Comparison of ENCODE assay signal across 22 cellular contexts in the genomic region with DNA sequence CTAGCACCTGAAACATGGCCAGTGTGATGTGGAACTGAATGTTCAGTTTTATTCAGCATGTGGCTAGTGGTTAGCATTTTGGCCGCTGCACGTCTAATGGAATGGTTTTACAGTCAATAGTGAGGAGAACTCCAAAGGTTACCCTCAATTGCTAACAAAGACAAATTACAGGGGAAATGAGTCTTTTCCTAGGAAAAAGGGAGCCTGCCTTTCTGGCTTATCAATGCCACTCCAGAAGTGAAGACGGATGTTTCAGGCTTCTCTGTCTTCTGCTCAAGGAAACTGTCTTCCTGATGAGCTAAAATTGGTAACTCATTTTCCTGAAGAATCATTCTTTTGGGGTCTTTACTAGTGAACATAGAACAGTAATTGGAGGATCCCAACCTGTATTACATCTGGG.
"Had no signal": no experiment of that assay in that cellular context is flagged by ENCODE, and none has a peak within 500 bp of the region (broad histone marks: within the 10 kb centered on the region; RNA-seq: fewer than 3 reads in every experiment).

No MANE protein-coding gene starts in this region.

- ATAC-seq: heart left ventricle had no signal

- DNase-seq: activated CD4-positive, alpha-beta T cell treated with anti-CD3 and anti-CD28 coated beads for 1 hour; dorsolateral prefrontal cortex; foreskin fibroblast; heart left ventricle; hypothalamus; nephron progenitor cell; ovary; right lobe of liver; stimulated activated CD4-positive, alpha-beta T cell treated with anti-CD3 and anti-CD28 coated beads, Interleukin-12 subunit alpha, Interleukin-12 subunit beta, amount 100 ng/mL, for 4 hours; stimulated activated CD4-positive, alpha-beta T cell treated with anti-CD3 and anti-CD28 coated beads, Interleukin-4, amount 100 ng/mL, for 1 hour; stimulated activated naive CD8-positive, alpha-beta T cell treated with anti-CD3 and anti-CD28 coated beads, Interleukin-15, Interleukin-2, amounts not matched to agents 100 U/mL and 50 U/mL, for 24 hours; T-helper 9 cell had no signal

- H3K4me1 ChIP-seq: ascending aorta had no signal

- H3K4me3 Mint-ChIP-seq: activated CD4-positive, alpha-beta memory T cell treated with anti-CD3 and anti-CD28 coated beads, Interleukin-2, amount 10 ng/mL, durations not matched to agents 7 days and 5 days; activated CD4-positive, alpha-beta T cell treated with anti-CD3 and anti-CD28 coated beads, Interleukin-2, amount 10 ng/mL, durations not matched to agents 7 days and 5 days; activated naive CD8-positive, alpha-beta T cell; brain; mesothelial cell of epicardium; naive B cell; nephron progenitor cell; WTC11 had no signal

- H3K27ac ChIP-seq: ascending aorta, coronary artery, heart left ventricle, ovary, right lobe of liver, thoracic aorta had no signal

- H3K27me3 Mint-ChIP-seq: activated CD4-positive, alpha-beta T cell treated with anti-CD3 and anti-CD28 coated beads, Interleukin-2, amount 10 ng/mL, durations not matched to agents 7 days and 5 days; activated naive CD8-positive, alpha-beta T cell had no signal

- H3K36me3 ChIP-seq: ascending aorta, heart left ventricle, ovary, right lobe of liver, thoracic aorta had no signal

- H3K4me3 ChIP-seq: ascending aorta, coronary artery, dorsolateral prefrontal cortex, heart left ventricle, ovary, right lobe of liver, thoracic aorta had no signal

- H3K9me3 ChIP-seq: ascending aorta, heart left ventricle, ovary, right lobe of liver, thoracic aorta had no signal

- H3K36me3 Mint-ChIP-seq: brain, mesothelial cell of epicardium, naive B cell, WTC11 had no signal

- H3K27me3 ChIP-seq: ascending aorta, dorsolateral prefrontal cortex, heart left ventricle, ovary, right lobe of liver had no signal

- H3K9me3 Mint-ChIP-seq: activated CD4-positive, alpha-beta memory T cell treated with anti-CD3 and anti-CD28 coated beads, Interleukin-2, amount 10 ng/mL, durations not matched to agents 7 days and 5 days; activated CD4-positive, alpha-beta T cell treated with anti-CD3 and anti-CD28 coated beads, Interleukin-2, amount 10 ng/mL, durations not matched to agents 7 days and 5 days; brain; mesothelial cell of epicardium; naive B cell; nephron progenitor cell; WTC11 had no signal

- H3K27ac Mint-ChIP-seq: activated CD4-positive, alpha-beta memory T cell treated with anti-CD3 and anti-CD28 coated beads, Interleukin-2, amount 10 ng/mL, durations not matched to agents 7 days and 5 days; activated CD4-positive, alpha-beta T cell treated with anti-CD3 and anti-CD28 coated beads, Interleukin-2, amount 10 ng/mL, durations not matched to agents 7 days and 5 days; activated naive CD8-positive, alpha-beta T cell; brain; mesothelial cell of epicardium; nephron progenitor cell; WTC11 had no signal
